In the genomic region with DNA sequence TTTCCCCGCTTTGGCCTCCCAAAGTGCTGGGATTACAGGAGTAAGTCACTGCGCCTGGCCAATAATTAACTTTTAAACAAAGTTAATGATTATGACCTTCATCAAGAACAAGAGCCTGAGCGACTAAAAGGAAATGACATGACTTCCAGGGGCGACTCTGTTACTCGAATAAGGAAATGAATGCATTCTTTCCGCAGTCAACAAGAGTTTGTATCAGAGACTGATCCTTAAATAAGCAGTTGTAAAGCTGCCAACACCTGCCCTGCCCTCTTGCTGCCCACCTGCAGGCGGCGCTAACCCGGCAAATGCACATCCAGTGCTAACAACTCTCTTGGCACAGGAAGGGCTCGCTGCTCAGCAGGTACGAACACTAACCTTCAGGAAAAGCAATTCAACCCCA, we compare ENCODE assay signal across 9 cellular contexts. TPM values are rescaled to one million over a fixed set of nuclear protein-coding genes. Genes with fewer than 3 reads are reported as not detected.
DNase-seq lines count a peak whose midpoint lies in the region; ATAC-seq and TF ChIP-seq lines count a peak whose summit lies in the region.
"Had no signal": no experiment of that assay in that cellular context is flagged by ENCODE, and none has a peak within 500 bp of the region (broad histone marks: within the 10 kb centered on the region; RNA-seq: fewer than 3 reads in every experiment).

No MANE protein-coding gene starts in this region.

- H3K4me2 ChIP-seq in GM23338: no peak overlapping the region

- H3K27me3 ChIP-seq in GM23338 (ENCODE audit: insufficient read depth): no peaks in the 10 kb centered on the region
- H3K27me3 ChIP-seq in right lobe of liver: no peaks in the 10 kb centered on the region

- no peaks in the 10 kb centered on the region for H3K9me3 Mint-ChIP-seq in GM23338
- no peaks in the 10 kb centered on the region for H3K9me3 Mint-ChIP-seq in activated naive CD4-positive, alpha-beta T cell treated with anti-CD3 and anti-CD28 coated beads, Interleukin-2, amount 10 ng/mL, durations not matched to agents 7 days and 5 days

- peaks cover 50% of the 10 kb centered on the region for H3K79me2 ChIP-seq in GM23338 (replicated peaks; ENCODE audit: insufficient read depth)

- no peak overlapping the region for H3K4me3 Mint-ChIP-seq in GM23338
- no peak overlapping the region for H3K4me3 Mint-ChIP-seq in activated naive CD4-positive, alpha-beta T cell treated with anti-CD3 and anti-CD28 coated beads, Interleukin-2, amount 10 ng/mL, durations not matched to agents 7 days and 5 days

- no peak for DNase-seq in AG09309 (ENCODE audit: low read depth)
- peak; percentile 64 for DNase-seq in GM23338 (ENCODE audit: low spot score)
- peak; percentile 45 to 86 for DNase-seq in dermis microvascular lymphatic vessel endothelial cell (ENCODE audit: low read depth in 2 of 2)
- DNase-seq in right lobe of liver: peak in 2 of 3 donors; percentile 35 to 71
- no peak for DNase-seq in SHP77 treated with DMSO at 0.1 percent for 48 hours (lab: John Stamatoyannopoulos, UW)
- DNase-seq in Ammon's horn (ENCODE audit: low spot score): no peak
- no peak for DNase-seq in mesenteric fat pad (ENCODE audit: low spot score)
- DNase-seq in activated naive CD4-positive, alpha-beta T cell treated with anti-CD3 and anti-CD28 coated beads, Interleukin-2, amount 10 ng/mL, durations not matched to agents 7 days and 5 days: no peak
- DNase-seq: T-helper 9 cell had no signal

- intact Hi-C loops in right lobe of liver (cut with DNase I): no loop called here

- H3K27ac ChIP-seq in GM23338 (ENCODE audit: low read depth) (no peak overlapping the region), right lobe of liver (no peak overlapping the region)

- peaks cover 5% of the 10 kb centered on the region; the same call in 1 of the 2 replicates for H3K4me1 ChIP-seq in GM23338 (ENCODE audit: insufficient read depth)
- peaks cover 0 to 14% (median 0%) of the 10 kb centered on the region in 4 donors for H3K4me1 ChIP-seq in right lobe of liver

- no peak overlapping the region for H3K27ac Mint-ChIP-seq in GM23338
- H3K27ac Mint-ChIP-seq in activated naive CD4-positive, alpha-beta T cell treated with anti-CD3 and anti-CD28 coated beads, Interleukin-2, amount 10 ng/mL, durations not matched to agents 7 days and 5 days: no peak overlapping the region

- TF ChIP-seq POLR2A in right lobe of liver (IDR thresholded peaks at IDR 0.05): no peak

- CTCF ChIA-PET in activated naive CD4-positive, alpha-beta T cell treated with anti-CD3 and anti-CD28 coated beads, Interleukin-2, amount 10 ng/mL, durations not matched to agents 7 days and 5 days (lab: Charles Lee): interaction anchor here (1.5 to 1.8 kb wide), 2 partner anchors 13 to 72 kb away, joined by 3 to 4 read pairs; no protein-coding TSS in a partner anchor

- peaks cover 97% of the 10 kb centered on the region for H3K36me3 Mint-ChIP-seq in GM23338 (ENCODE audit: low read depth)
- H3K36me3 Mint-ChIP-seq in activated naive CD4-positive, alpha-beta T cell treated with anti-CD3 and anti-CD28 coated beads, Interleukin-2, amount 10 ng/mL, durations not matched to agents 7 days and 5 days: peaks cover 74% of the 10 kb centered on the region

- H3K4me3 ChIP-seq in AG09309 (ENCODE audit: control insufficient read depth, low read depth, low read length) (no peak overlapping the region), GM23338 (no peak overlapping the region), right lobe of liver (no peak overlapping the region)

- H3K27me3 Mint-ChIP-seq in GM23338 (ENCODE audit: insufficient read depth, low read depth, poor library complexity): peaks cover 13% of the 10 kb centered on the region
- H3K27me3 Mint-ChIP-seq in activated naive CD4-positive, alpha-beta T cell treated with anti-CD3 and anti-CD28 coated beads, Interleukin-2, amount 10 ng/mL, durations not matched to agents 7 days and 5 days: no peaks in the 10 kb centered on the region

- ATAC-seq in GM23338: peak; percentile 36
- peak; percentile 22 to 77 (median 66) for ATAC-seq in right lobe of liver

- no peak overlapping the region for H2AFZ ChIP-seq in GM23338

- WGBS in right lobe of liver (ENCODE audit: insufficient coverage, low coverage, low lambda C conversion rate, missing lambda C conversion rate): 41% methylated on average over 6 of the region's 11 CpGs

- no peaks in the 10 kb centered on the region for H3K9me3 ChIP-seq in right lobe of liver

- peaks cover 24% of the 10 kb centered on the region for H3K4me1 Mint-ChIP-seq in GM23338
- H3K4me1 Mint-ChIP-seq in activated naive CD4-positive, alpha-beta T cell treated with anti-CD3 and anti-CD28 coated beads, Interleukin-2, amount 10 ng/mL, durations not matched to agents 7 days and 5 days: peaks cover 39% of the 10 kb centered on the region

- peaks cover 21% of the 10 kb centered on the region for H4K20me1 ChIP-seq in GM23338 (replicated peaks; ENCODE audit: insufficient read depth)

- H3K9me2 ChIP-seq in GM23338 (ENCODE audit: insufficient read depth): no peaks in the 10 kb centered on the region

- TF ChIP-seq CTCF in AG09309 (IDR thresholded peaks at IDR 0.05; ENCODE audit: control insufficient read depth, insufficient read depth, low read depth, low read length, missing control alignments) (peak; percentile 31), GM23338 (conservative IDR thresholded peaks at IDR 0.05; ENCODE audit: low read depth in 2 of 2) (peak; percentile 61 to 65), right lobe of liver (IDR thresholded peaks at IDR 0.05) (peak; percentile 36 to 68 (median 44))

- H3K36me3 ChIP-seq in GM23338 (ENCODE audit: insufficient read depth): peaks cover 30% of the 10 kb centered on the region; the same call in 1 of the 2 replicates
- H3K36me3 ChIP-seq in right lobe of liver: peaks cover 11 to 74% (median 34%) of the 10 kb centered on the region in 4 donors

- no peaks in the 10 kb centered on the region for H3F3A ChIP-seq in GM23338 (replicated peaks; ENCODE audit: low read depth)

TF ChIP-seq in GM23338, 12 proteins besides CTCF, POLR2A, EP300 and RAD21 (continues in another document):
- no peak for TF ChIP-seq ZNF114 (CRISPR knock-in tag; IDR thresholded peaks at IDR 0.05)
- TF ChIP-seq, protein P1, sequence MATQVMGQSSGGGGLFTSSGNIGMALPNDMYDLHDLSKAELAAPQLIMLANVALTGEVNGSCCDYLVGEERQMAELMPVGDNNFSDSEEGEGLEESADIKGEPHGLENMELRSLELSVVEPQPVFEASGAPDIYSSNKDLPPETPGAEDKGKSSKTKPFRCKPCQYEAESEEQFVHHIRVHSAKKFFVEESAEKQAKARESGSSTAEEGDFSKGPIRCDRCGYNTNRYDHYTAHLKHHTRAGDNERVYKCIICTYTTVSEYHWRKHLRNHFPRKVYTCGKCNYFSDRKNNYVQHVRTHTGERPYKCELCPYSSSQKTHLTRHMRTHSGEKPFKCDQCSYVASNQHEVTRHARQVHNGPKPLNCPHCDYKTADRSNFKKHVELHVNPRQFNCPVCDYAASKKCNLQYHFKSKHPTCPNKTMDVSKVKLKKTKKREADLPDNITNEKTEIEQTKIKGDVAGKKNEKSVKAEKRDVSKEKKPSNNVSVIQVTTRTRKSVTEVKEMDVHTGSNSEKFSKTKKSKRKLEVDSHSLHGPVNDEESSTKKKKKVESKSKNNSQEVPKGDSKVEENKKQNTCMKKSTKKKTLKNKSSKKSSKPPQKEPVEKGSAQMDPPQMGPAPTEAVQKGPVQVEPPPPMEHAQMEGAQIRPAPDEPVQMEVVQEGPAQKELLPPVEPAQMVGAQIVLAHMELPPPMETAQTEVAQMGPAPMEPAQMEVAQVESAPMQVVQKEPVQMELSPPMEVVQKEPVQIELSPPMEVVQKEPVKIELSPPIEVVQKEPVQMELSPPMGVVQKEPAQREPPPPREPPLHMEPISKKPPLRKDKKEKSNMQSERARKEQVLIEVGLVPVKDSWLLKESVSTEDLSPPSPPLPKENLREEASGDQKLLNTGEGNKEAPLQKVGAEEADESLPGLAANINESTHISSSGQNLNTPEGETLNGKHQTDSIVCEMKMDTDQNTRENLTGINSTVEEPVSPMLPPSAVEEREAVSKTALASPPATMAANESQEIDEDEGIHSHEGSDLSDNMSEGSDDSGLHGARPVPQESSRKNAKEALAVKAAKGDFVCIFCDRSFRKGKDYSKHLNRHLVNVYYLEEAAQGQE (IDR thresholded peaks at IDR 0.05; ENCODE audit: unreplicated experiment): no peak

RNA-seq across cellular contexts. Expression of a gene that starts 27.3 kb away (rescaled TPM):
- total RNA-seq in GM23338 (2014; rRNA removed; shearing (Covaris generic)): 233 and 248 TPM in 2 replicates
- 90.9 and 93.2 TPM in 2 replicates for polyA plus RNA-seq in GM23338 (2016; fragmentation: Nextera tagmentation; extraction: Ambion mirVana)
- total RNA-seq in dermis microvascular lymphatic vessel endothelial cell (333 and 375 TPM in 2 replicates), right lobe of liver (100 to 1,000 TPM in 1 of 6 experiments, 10 to 100 TPM in 5; 65.1 to 149 (median 76.4) TPM), mesenteric fat pad (249 TPM)

Comparison
In these comparisons a context has a peak if more than half of its experiments do, and no peak if none do; other contexts are left out.
1. DNase-seq: peak in GM23338 (single experiment), dermis microvascular lymphatic vessel endothelial cell (2 of 2) and right lobe of liver (2 of 3); none in AG09309 (single experiment), SHP77 treated with DMSO at 0.1 percent for 48 hours (single experiment), Ammon's horn (single experiment), mesenteric fat pad (single experiment) and activated naive CD4-positive, alpha-beta T cell treated with anti-CD3 and anti-CD28 coated beads, Interleukin-2, amount 10 ng/mL, durations not matched to agents 7 days and 5 days (single experiment).
2. Peak in every context shown above with its lines, with median percentiles within 50 percentile points of each other: CTCF ChIP-seq.